In genomic region chr9:121288874-121289553, GRCh38 we compare ENCODE assay signal across 10 cellular contexts. TPM values are rescaled to one million over a fixed set of nuclear protein-coding genes. Genes with fewer than 3 reads are reported as not detected.
DNase-seq lines count a peak whose midpoint lies in the region; ATAC-seq and TF ChIP-seq lines count a peak whose summit lies in the region.
"Had no signal": no experiment of that assay in that cellular context is flagged by ENCODE, and none has a peak within 500 bp of the region (broad histone marks: within the 10 kb centered on the region; RNA-seq: fewer than 3 reads in every experiment).

No MANE protein-coding gene starts in this region.

- no TSS peak for BruUV-seq in A673 (replicated peaks; lab: Mats Ljungman, UMichigan)

- intact Hi-C loops in A673 (cut with micrococcal nuclease; ENCODE audit: unreplicated experiment) = loop anchor here (5.0 kb wide), 2 partner anchors 73 to 77 kb away; no protein-coding TSS in a partner anchor

- no peaks in the 10 kb centered on the region for H3K36me3 ChIP-seq in A673 (ENCODE audit: insufficient read depth, low read length, poor library complexity, severe bottlenecking)

- ATAC-seq in esophagus mucosa (peak; percentile 53), GM18498 (IDR thresholded peaks at IDR 0.05; ENCODE audit: unreplicated experiment) (no peak), T-cell (replicated peaks in 1 of 4) (no peak), HG03045 (IDR thresholded peaks at IDR 0.05; ENCODE audit: unreplicated experiment) (no peak), HG02938 (IDR thresholded peaks at IDR 0.05; ENCODE audit: unreplicated experiment) (no peak)

- peak overlapping the region; percentile 89 for H3K27ac ChIP-seq in A673 (ENCODE audit: low read depth, low read length, poor library complexity, severe bottlenecking)
- H3K27ac ChIP-seq: VCaP had no signal

- no peaks in the 10 kb centered on the region for H3K27me3 Mint-ChIP-seq in T-cell

- H3K27ac Mint-ChIP-seq in T-cell = no peak overlapping the region

- TF ChIP-seq CTCF in A673 (conservative IDR thresholded peaks at IDR 0.05; ENCODE audit: low read depth, low read length) = no peak

- no peak overlapping the region for H3K4me3 Mint-ChIP-seq in T-cell

- DNase-seq in A673 (ENCODE audit: low spot score) (peak; percentile 69), NCI-H69 (lab: John Stamatoyannopoulos, UW) (peak; percentile 78), myocyte (ENCODE audit: low read depth) (peak; percentile 82), T-cell (no peak)
- DNase-seq: DND-41 had no signal

- H3K9me3 Mint-ChIP-seq in T-cell = no peaks in the 10 kb centered on the region

- no peak overlapping the region for H3K4me3 ChIP-seq in A673 (ENCODE audit: low read depth, low read length, poor library complexity, severe bottlenecking)

- POLR2A ChIA-PET in A673 (lab: Charles Lee; ENCODE audit: low non-redundant PET) (no interaction called here), T-cell (lab: Charles Lee) (no interaction called here)

- CTCF ChIA-PET in A673 (lab: Charles Lee) = interaction anchor here (0.7 kb wide), 1 partner anchor 380 kb away, joined by 3 read pairs; no protein-coding TSS in a partner anchor
- CTCF ChIA-PET in T-cell (lab: Charles Lee) = interaction anchor here in 1 of 2 donors (0.6 kb wide), 1 partner anchor 114 kb away, joined by 4 read pairs; no protein-coding TSS in a partner anchor

- H3K4me1 ChIP-seq in A673 (ENCODE audit: insufficient read depth, low read length, poor library complexity, severe bottlenecking) = peaks cover 70% of the 10 kb centered on the region

- H3K36me3 Mint-ChIP-seq in T-cell = peaks cover 6% of the 10 kb centered on the region

- H3K9me3 ChIP-seq in A673 (ENCODE audit: low read depth, low read length, poor library complexity, severe bottlenecking) = no peaks in the 10 kb centered on the region

- H3K4me1 Mint-ChIP-seq in T-cell = peaks cover 0 to 2% (median 0%) of the 10 kb centered on the region in 3 donors

- no peaks in the 10 kb centered on the region for H3K27me3 ChIP-seq in A673 (replicated peaks; ENCODE audit: insufficient read depth, low read depth, low read length, poor library complexity)

RNA-seq across cellular contexts. Expression of gene GSN, which starts 21.1 kb away (rescaled TPM):
- total RNA-seq in A673 (2021) = 28.4 and 43.7 TPM in 2 replicates
- total RNA-seq in esophagus mucosa = 270 TPM
- 1,139 and 1,228 TPM in 2 replicates for total RNA-seq in myocyte
- 898 TPM for polyA plus RNA-seq in myocyte (2012)
- 1 to 10 TPM; 6.3 to 8.8 (median 8.4) TPM for total RNA-seq in T-cell

Comparison
In these comparisons a context has a peak if more than half of its experiments do, and no peak if none do; other contexts are left out.
1. DNase-seq: peak in A673 (single experiment), NCI-H69 (single experiment) and myocyte (single experiment); none in T-cell (0 of 34).